1 cellular context compared by ENCODE assay signal in genomic region chr17:55273579-55274370, GRCh38.
TF ChIP-seq lines count a peak whose summit lies in the region.

No MANE protein-coding gene starts in this region.

TF ChIP-seq in HepG2, 621 proteins besides CTCF, POLR2A, EP300 and RAD21 (continued from another document):
- 0 out of 2 replicates have a peak, but pooled peaks have one; percentile 6 for TF ChIP-seq ARID5B (CRISPR knock-in tag; IDR thresholded peaks at IDR 0.05)
- TF ChIP-seq ZNF207 (IDR thresholded peaks at IDR 0.05; ENCODE audit: borderline replicate concordance), result no peak
- no peak for TF ChIP-seq ZNF850 (CRISPR knock-in tag; conservative IDR thresholded peaks at IDR 0.05)
- TF ChIP-seq POLR2AphosphoS5 (IDR thresholded peaks at IDR 0.05; ENCODE audit: low read depth, low read length), result peak; percentile 46; the same call in 1 of the 2 replicates
- 0 out of 2 replicates have a peak, but pooled peaks have one; percentile 25 for TF ChIP-seq ZMYM2 (CRISPR knock-in tag; IDR thresholded peaks at IDR 0.05)
- TF ChIP-seq ZNF10 (CRISPR knock-in tag; IDR thresholded peaks at IDR 0.05; ENCODE audit: borderline replicate concordance, low read depth), result no peak
- TF ChIP-seq MTA1 (CRISPR knock-in tag; IDR thresholded peaks at IDR 0.05; ENCODE audit: borderline replicate concordance), result peak; percentile 92; the same call in 1 of the 2 replicates
- no peak for TF ChIP-seq KDM3A (CRISPR knock-in tag; IDR thresholded peaks at IDR 0.05; ENCODE audit: low read depth)
- TF ChIP-seq ELF4 (CRISPR knock-in tag; IDR thresholded peaks at IDR 0.05; ENCODE audit: borderline replicate concordance), result no peak
- TF ChIP-seq, protein P1, sequence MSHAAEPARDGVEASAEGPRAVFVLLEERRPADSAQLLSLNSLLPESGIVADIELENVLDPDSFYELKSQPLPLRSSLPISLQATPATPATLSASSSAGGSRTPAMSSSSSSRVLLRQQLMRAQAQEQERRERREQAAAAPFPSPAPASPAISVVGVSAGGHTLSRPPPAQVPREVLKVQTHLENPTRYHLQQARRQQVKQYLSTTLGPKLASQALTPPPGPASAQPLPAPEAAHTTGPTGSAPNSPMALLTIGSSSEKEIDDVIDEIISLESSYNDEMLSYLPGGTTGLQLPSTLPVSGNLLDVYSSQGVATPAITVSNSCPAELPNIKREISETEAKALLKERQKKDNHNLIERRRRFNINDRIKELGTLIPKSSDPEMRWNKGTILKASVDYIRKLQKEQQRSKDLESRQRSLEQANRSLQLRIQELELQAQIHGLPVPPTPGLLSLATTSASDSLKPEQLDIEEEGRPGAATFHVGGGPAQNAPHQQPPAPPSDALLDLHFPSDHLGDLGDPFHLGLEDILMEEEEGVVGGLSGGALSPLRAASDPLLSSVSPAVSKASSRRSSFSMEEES (CRISPR knock-in tag; IDR thresholded peaks at IDR 0.05), result 0 out of 2 replicates have a peak, but pooled peaks have one; percentile 20
- TF ChIP-seq, protein P2, sequence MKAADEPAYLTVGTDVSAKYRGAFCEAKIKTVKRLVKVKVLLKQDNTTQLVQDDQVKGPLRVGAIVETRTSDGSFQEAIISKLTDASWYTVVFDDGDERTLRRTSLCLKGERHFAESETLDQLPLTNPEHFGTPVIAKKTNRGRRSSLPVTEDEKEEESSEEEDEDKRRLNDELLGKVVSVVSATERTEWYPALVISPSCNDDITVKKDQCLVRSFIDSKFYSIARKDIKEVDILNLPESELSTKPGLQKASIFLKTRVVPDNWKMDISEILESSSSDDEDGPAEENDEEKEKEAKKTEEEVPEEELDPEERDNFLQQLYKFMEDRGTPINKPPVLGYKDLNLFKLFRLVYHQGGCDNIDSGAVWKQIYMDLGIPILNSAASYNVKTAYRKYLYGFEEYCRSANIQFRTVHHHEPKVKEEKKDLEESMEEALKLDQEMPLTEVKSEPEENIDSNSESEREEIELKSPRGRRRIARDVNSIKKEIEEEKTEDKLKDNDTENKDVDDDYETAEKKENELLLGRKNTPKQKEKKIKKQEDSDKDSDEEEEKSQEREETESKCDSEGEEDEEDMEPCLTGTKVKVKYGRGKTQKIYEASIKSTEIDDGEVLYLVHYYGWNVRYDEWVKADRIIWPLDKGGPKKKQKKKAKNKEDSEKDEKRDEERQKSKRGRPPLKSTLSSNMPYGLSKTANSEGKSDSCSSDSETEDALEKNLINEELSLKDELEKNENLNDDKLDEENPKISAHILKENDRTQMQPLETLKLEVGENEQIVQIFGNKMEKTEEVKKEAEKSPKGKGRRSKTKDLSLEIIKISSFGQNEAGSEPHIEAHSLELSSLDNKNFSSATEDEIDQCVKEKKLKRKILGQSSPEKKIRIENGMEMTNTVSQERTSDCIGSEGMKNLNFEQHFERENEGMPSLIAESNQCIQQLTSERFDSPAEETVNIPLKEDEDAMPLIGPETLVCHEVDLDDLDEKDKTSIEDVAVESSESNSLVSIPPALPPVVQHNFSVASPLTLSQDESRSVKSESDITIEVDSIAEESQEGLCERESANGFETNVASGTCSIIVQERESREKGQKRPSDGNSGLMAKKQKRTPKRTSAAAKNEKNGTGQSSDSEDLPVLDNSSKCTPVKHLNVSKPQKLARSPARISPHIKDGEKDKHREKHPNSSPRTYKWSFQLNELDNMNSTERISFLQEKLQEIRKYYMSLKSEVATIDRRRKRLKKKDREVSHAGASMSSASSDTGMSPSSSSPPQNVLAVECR (CRISPR knock-in tag; IDR thresholded peaks at IDR 0.05; ENCODE audit: borderline replicate concordance), result peak; percentile 51
- TF ChIP-seq RBFOX2 (IDR thresholded peaks at IDR 0.05; ENCODE audit: low read depth, low read length), result peak; percentile 43
- peak; percentile 46; the same call in 1 of the 2 replicates for TF ChIP-seq HES4 (CRISPR knock-in tag; IDR thresholded peaks at IDR 0.05; ENCODE audit: borderline replicate concordance)
- peak; percentile 7; the same call in 1 of the 2 replicates for TF ChIP-seq FOXK1 (CRISPR knock-in tag; IDR thresholded peaks at IDR 0.05; ENCODE audit: borderline replicate concordance, low read depth)
- TF ChIP-seq, protein P3, sequence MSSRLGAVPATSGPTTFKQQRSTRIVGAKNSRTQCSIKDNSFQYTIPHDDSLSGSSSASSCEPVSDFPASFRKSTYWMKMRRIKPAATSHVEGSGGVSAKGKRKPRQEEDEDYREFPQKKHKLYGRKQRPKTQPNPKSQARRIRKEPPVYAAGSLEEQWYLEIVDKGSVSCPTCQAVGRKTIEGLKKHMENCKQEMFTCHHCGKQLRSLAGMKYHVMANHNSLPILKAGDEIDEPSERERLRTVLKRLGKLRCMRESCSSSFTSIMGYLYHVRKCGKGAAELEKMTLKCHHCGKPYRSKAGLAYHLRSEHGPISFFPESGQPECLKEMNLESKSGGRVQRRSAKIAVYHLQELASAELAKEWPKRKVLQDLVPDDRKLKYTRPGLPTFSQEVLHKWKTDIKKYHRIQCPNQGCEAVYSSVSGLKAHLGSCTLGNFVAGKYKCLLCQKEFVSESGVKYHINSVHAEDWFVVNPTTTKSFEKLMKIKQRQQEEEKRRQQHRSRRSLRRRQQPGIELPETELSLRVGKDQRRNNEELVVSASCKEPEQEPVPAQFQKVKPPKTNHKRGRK (CRISPR knock-in tag; IDR thresholded peaks at IDR 0.05), result no peak
- TF ChIP-seq ZBTB38 (CRISPR knock-in tag; IDR thresholded peaks at IDR 0.05), result peak; percentile 54; the same call in 1 of the 2 replicates
- TF ChIP-seq ZNF749 (CRISPR knock-in tag; IDR thresholded peaks at IDR 0.05; ENCODE audit: borderline replicate concordance), result no peak
- no peak for TF ChIP-seq CCDC6 (CRISPR knock-in tag; IDR thresholded peaks at IDR 0.05)
- TF ChIP-seq, protein P4, sequence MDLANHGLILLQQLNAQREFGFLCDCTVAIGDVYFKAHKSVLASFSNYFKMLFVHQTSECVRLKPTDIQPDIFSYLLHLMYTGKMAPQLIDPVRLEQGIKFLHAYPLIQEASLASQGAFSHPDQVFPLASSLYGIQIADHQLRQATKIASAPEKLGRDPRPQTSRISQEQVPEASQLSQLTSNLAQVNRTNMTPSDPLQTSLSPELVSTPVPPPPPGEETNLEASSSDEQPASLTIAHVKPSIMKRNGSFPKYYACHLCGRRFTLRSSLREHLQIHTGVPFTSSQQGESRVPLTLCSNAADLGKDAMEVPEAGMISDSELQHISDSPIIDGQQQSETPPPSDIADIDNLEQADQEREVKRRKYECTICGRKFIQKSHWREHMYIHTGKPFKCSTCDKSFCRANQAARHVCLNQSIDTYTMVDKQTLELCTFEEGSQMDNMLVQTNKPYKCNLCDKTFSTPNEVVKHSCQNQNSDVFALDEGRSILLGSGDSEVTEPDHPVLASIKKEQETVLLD (CRISPR knock-in tag; IDR thresholded peaks at IDR 0.05; ENCODE audit: low read depth), result 0 out of 2 replicates have a peak, but pooled peaks have one; percentile 30
- no peak for TF ChIP-seq NR2F6 (IDR thresholded peaks at IDR 0.05)
- TF ChIP-seq NR2F6 (CRISPR knock-in tag; IDR thresholded peaks at IDR 0.05), result no peak
- 0 out of 2 replicates have a peak, but pooled peaks have one; percentile 11 for TF ChIP-seq BCL6 (CRISPR knock-in tag; IDR thresholded peaks at IDR 0.05)
- no peak for TF ChIP-seq ZBTB40 (IDR thresholded peaks at IDR 0.05)
- peak; percentile 80 for TF ChIP-seq ZBTB40 (CRISPR knock-in tag; IDR thresholded peaks at IDR 0.05)
- no peak for TF ChIP-seq ZNF614 (CRISPR knock-in tag; IDR thresholded peaks at IDR 0.05; ENCODE audit: borderline replicate concordance)
- TF ChIP-seq HDAC2 (CRISPR knock-in tag; IDR thresholded peaks at IDR 0.05), result no peak
- no peak for TF ChIP-seq ATF1 (CRISPR knock-in tag; IDR thresholded peaks at IDR 0.05)
